Comparison of ENCODE assay signal across 17 cellular contexts in the genomic region with DNA sequence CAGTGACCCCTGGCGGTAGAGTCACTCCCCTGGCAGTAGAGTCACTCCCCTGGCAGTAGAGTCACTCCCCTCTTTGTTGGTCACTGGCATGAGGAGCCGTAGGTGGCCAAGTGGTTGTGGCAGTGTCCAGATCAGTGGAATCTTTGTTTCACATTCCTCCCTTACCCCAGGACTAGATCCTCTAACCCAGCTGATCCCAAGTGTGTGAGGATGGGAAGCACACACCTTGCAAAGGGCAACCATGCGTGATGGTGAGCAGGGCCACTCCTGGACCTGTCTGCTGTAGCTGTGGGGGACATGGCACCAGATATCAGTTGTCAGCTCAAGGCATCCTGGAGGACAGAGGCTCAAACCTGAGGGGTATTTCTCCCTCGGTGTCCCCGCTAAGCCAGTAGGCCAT. TPM values are rescaled to one million over a fixed set of nuclear protein-coding genes. Genes with fewer than 3 reads are reported as not detected.
DNase-seq lines count a peak whose midpoint lies in the region; ATAC-seq, FAIRE-seq and TF ChIP-seq lines count a peak whose summit lies in the region.
"Had no signal": no experiment of that assay in that cellular context is flagged by ENCODE, and none has a peak within 500 bp of the region (broad histone marks: within the 10 kb centered on the region; RNA-seq: fewer than 3 reads in every experiment).

No MANE protein-coding gene starts in this region.

- H3F3A ChIP-seq in neural progenitor cell (ENCODE audit: low read depth) = no peaks in the 10 kb centered on the region

- FAIRE-seq in H1 (lab: Jason Lieb, UNC) = no peak
- FAIRE-seq: GM12878, GM18507 had no signal

- H3K23ac ChIP-seq in H9 (ENCODE audit: insufficient read length, low read depth, low read length) = no peak overlapping the region
- no peak overlapping the region for H3K23ac ChIP-seq in H1 (ENCODE audit: insufficient read length)

- peak; percentile 34 for DNase-seq in H9
- DNase-seq in H1 (ENCODE audit: low read depth in 1 of 2, low spot score in 2 of 2) = no peak
- no peak for DNase-seq in neural progenitor cell (ENCODE audit: low spot score)
- DNase-seq in NOMO-1 treated with DMSO at 0.1 percent for 48 hours (lab: John Stamatoyannopoulos, UW; ENCODE audit: unreplicated experiment) = no peak
- no peak for DNase-seq in upper lobe of left lung
- no peak for DNase-seq in kidney tubule cell (ENCODE audit: low spot score)
- DNase-seq: ACHN; C1 segment of cervical spinal cord; Calu3; CD4-positive, alpha-beta T cell; DMS79; GOT3; HCEC 1CT; HFFc6 had no signal

- no peaks in the 10 kb centered on the region for H3K9me3 ChIP-seq in BLaER1 treated with 17β-estradiol and CSF1 and Interleukin-3, amounts not matched to agents 10 nM and 100 nM (replicated peaks in 1 of 11)
- H3K9me3 ChIP-seq in H9 (ENCODE audit: control insufficient read depth, low read depth, low read length) (no peaks in the 10 kb centered on the region), H1 (ENCODE audit: insufficient read depth in 2 of 2, low read depth in 1 of 2, low read length in 1 of 2) (no peaks in the 10 kb centered on the region), neural progenitor cell (ENCODE audit: low read depth) (no peaks in the 10 kb centered on the region), upper lobe of left lung (no peaks in the 10 kb centered on the region)

- TF ChIP-seq RAD21 in H1 (IDR thresholded peaks at IDR 0.05 in 1 of 2, conservative IDR thresholded peaks at IDR 0.05 in 1 of 2; ENCODE audit: low read depth in 2 of 2, low read length in 2 of 2) = peak in 1 of 2 experiments; percentile 24; a peak in 1 of 4 replicates

- peak overlapping the region in 7 of 11 experiments; percentile 5 to 76 (median 65); a peak in 10 of 22 replicates for H3K4me2 ChIP-seq in BLaER1 treated with 17β-estradiol and CSF1 and Interleukin-3, amounts not matched to agents 10 nM and 100 nM
- H3K4me2 ChIP-seq in H9 (ENCODE audit: insufficient read depth, insufficient read length, low read length) = no peak overlapping the region
- H3K4me2 ChIP-seq in H1 (ENCODE audit: insufficient read depth in 1 of 2, low read depth in 2 of 2, low read length in 2 of 2) = no peak overlapping the region
- H3K4me2 ChIP-seq in neural progenitor cell = no peak overlapping the region

- H2BK5ac ChIP-seq in H9 (ENCODE audit: insufficient read length, low read length) = no peak overlapping the region
- no peak overlapping the region for H2BK5ac ChIP-seq in H1 (ENCODE audit: low read depth, low read length)

- H2AK5ac ChIP-seq in H9 (ENCODE audit: insufficient read length, low read length) = no peak overlapping the region
- H2AK5ac ChIP-seq in H1 (ENCODE audit: low read depth, low read length) = no peak overlapping the region

- TF ChIP-seq EP300 in H1 (IDR thresholded peaks at IDR 0.05; ENCODE audit: borderline replicate concordance in 1 of 2, low read depth in 2 of 2, low read length in 2 of 2) = no peak
- no peak for TF ChIP-seq EP300 in upper lobe of left lung (IDR thresholded peaks at IDR 0.05)

- no peak overlapping the region for H3T11ph ChIP-seq in H9 (ENCODE audit: low read length)

- H2BK15ac ChIP-seq in H9 (ENCODE audit: low read depth, low read length) (no peak overlapping the region), H1 (ENCODE audit: low read length) (peak overlapping the region; percentile 18; the same call in 1 of the 2 replicates)

- H3K23me2 ChIP-seq in H9 (ENCODE audit: insufficient read length, low read depth, low read length, poor library complexity, severe bottlenecking) (no peaks in the 10 kb centered on the region), H1 (ENCODE audit: low read depth, low read length) (no peaks in the 10 kb centered on the region)

- H3K36me3 Mint-ChIP-seq in H9 (ENCODE audit: insufficient read depth in 1 of 3, low read depth in 3 of 3) (no peaks in the 10 kb centered on the region), neural progenitor cell (no peaks in the 10 kb centered on the region)

- H3K79me2 ChIP-seq in H9 (ENCODE audit: insufficient read depth, low read length) (no peaks in the 10 kb centered on the region), H1 (ENCODE audit: control insufficient read depth in 1 of 2, insufficient read depth in 2 of 2, low read length in 2 of 2) (no peaks in the 10 kb centered on the region), neural progenitor cell (ENCODE audit: low read depth) (no peaks in the 10 kb centered on the region)

- no peak overlapping the region for H3K9ac ChIP-seq in BLaER1 treated with 17β-estradiol and CSF1 and Interleukin-3, amounts not matched to agents 10 nM and 100 nM
- H3K9ac ChIP-seq in H9 (ENCODE audit: extremely low read depth, insufficient read length, low read length) = no peak overlapping the region
- no peak overlapping the region for H3K9ac ChIP-seq in H1 (replicated peaks in 1 of 4; ENCODE audit: extremely low read depth in 1 of 4, low read depth in 3 of 4, low read length in 3 of 4)
- no peak overlapping the region for H3K9ac ChIP-seq in neural progenitor cell

- H4K20me1 ChIP-seq in BLaER1 treated with 17β-estradiol and CSF1 and Interleukin-3, amounts not matched to agents 10 nM and 100 nM = no peaks in the 10 kb centered on the region
- H4K20me1 ChIP-seq in H9 (ENCODE audit: control insufficient read depth, insufficient read depth, insufficient read length) (no peaks in the 10 kb centered on the region), H1 (replicated peaks in 1 of 2; ENCODE audit: control insufficient read depth in 1 of 2, insufficient read depth in 2 of 2, low read length in 2 of 2) (no peaks in the 10 kb centered on the region), neural progenitor cell (ENCODE audit: low read depth) (no peaks in the 10 kb centered on the region)

- TF ChIP-seq CTCF in H9 (conservative IDR thresholded peaks at IDR 0.05) = peak; percentile 28; the same call in 2 of the 3 replicates
- peak in 2 of 3 experiments; percentile 14 to 35; a peak in 2 of 4 replicates for TF ChIP-seq CTCF in H1 (IDR thresholded peaks at IDR 0.05; ENCODE audit: control extremely low read depth in 1 of 3, insufficient read depth in 1 of 3, low read depth in 1 of 3, low read length in 3 of 3)
- TF ChIP-seq CTCF in neural progenitor cell (IDR thresholded peaks at IDR 0.05) = peak; percentile 5
- no peak for TF ChIP-seq CTCF in upper lobe of left lung (IDR thresholded peaks at IDR 0.05)

- no CpG with 5 or more reads among the region's 5 CpGs for WGBS in H9 (ENCODE audit: extremely low coverage, insufficient read length, low lambda C conversion rate)
- WGBS in H1 (ENCODE audit: extremely low coverage in 1 of 2, insufficient coverage in 1 of 2, insufficient read length in 1 of 2, insufficient replicate concordance in 2 of 2, low coverage in 1 of 2, low lambda C conversion rate in 2 of 2, missing lambda C conversion rate in 1 of 2), 2 experiments = 92% methylated on average over 5 of the region's 5 CpGs; no CpG with 5 or more reads in 1 of the 2 experiments
- WGBS in upper lobe of left lung, 2 donors = 94 to 96% methylated on average over 5 of the region's 5 CpGs

- H3K9me3 Mint-ChIP-seq in H9 (peaks cover 0 to 5% of the 10 kb centered on the region in 2 experiments; a peak in 1 of 5 replicates), neural progenitor cell (no peaks in the 10 kb centered on the region)
- H3K9me3 Mint-ChIP-seq: CD4-positive, alpha-beta T cell; HFFc6 had no signal

- H4K8ac ChIP-seq in H9 (replicated peaks; ENCODE audit: insufficient read length, low read depth, low read length) (no peak overlapping the region), H1 (ENCODE audit: extremely low read depth, insufficient read depth, low read length) (peak overlapping the region; percentile 1; the same call in 1 of the 2 replicates)

- H3K27ac Mint-ChIP-seq in H9 (no peak overlapping the region), neural progenitor cell (no peak overlapping the region)
- H3K27ac Mint-ChIP-seq: CD4-positive, alpha-beta T cell; HFFc6 had no signal

- H3K18ac ChIP-seq in H9 (ENCODE audit: insufficient read length, low read depth, low read length) (no peak overlapping the region), H1 (ENCODE audit: extremely low read depth, low read length) (no peak overlapping the region)

- H3K14ac ChIP-seq in H9 (ENCODE audit: insufficient read depth, low read length) (no peak overlapping the region; the same call in 1 of the 2 replicates), H1 (ENCODE audit: insufficient read length) (no peak overlapping the region)

- no peak overlapping the region for H2BK12ac ChIP-seq in H9 (ENCODE audit: insufficient read length, low read depth, low read length)
- peak overlapping the region; percentile 62; the same call in 1 of the 2 replicates for H2BK12ac ChIP-seq in H1 (ENCODE audit: low read depth, low read length)

- CTCF ChIA-PET in H1 (lab: Charles Lee; ENCODE audit: partially characterized antibody) = interaction anchor here (0.7 to 1.3 kb wide), 5 partner anchors 13 to 125 kb away, joined by 3 to 9 read pairs (median 4); no protein-coding TSS in a partner anchor

- H3K4ac ChIP-seq in H9 (ENCODE audit: low read depth, low read length) = no peak overlapping the region
- no peak overlapping the region for H3K4ac ChIP-seq in H1 (replicated peaks; ENCODE audit: insufficient read length, low read depth, low read length)

- H4K91ac ChIP-seq in H9 (ENCODE audit: insufficient read length, low read depth, low read length) = no peak overlapping the region
- H4K91ac ChIP-seq in H1 (replicated peaks; ENCODE audit: insufficient read length, low read length) = no peak overlapping the region

- no peaks in the 10 kb centered on the region for H3K36me3 ChIP-seq in BLaER1 treated with 17β-estradiol and CSF1 and Interleukin-3, amounts not matched to agents 10 nM and 100 nM
- H3K36me3 ChIP-seq in H1 (ENCODE audit: control insufficient read depth in 2 of 4, insufficient read depth in 4 of 4, low read length in 3 of 4) = no peaks in the 10 kb centered on the region
- no peaks in the 10 kb centered on the region for H3K36me3 ChIP-seq in neural progenitor cell
- no peaks in the 10 kb centered on the region for H3K36me3 ChIP-seq in upper lobe of left lung

- H3K4me3 ChIP-seq in BLaER1 treated with 17β-estradiol and CSF1 and Interleukin-3, amounts not matched to agents 10 nM and 100 nM = no peak overlapping the region
- H3K4me3 ChIP-seq in H1 (ENCODE audit: extremely low read depth in 1 of 4, insufficient read depth in 2 of 4, low read depth in 3 of 4, low read length in 4 of 4) (no peak overlapping the region), neural progenitor cell (no peak overlapping the region), upper lobe of left lung (no peak overlapping the region)
- H3K4me3 ChIP-seq: GM12878 had no signal

- H3K27me3 ChIP-seq in BLaER1 treated with 17β-estradiol and CSF1 and Interleukin-3, amounts not matched to agents 10 nM and 100 nM = no peaks in the 10 kb centered on the region
- no peaks in the 10 kb centered on the region for H3K27me3 ChIP-seq in H9 (ENCODE audit: insufficient read depth, low read length)
- no peaks in the 10 kb centered on the region for H3K27me3 ChIP-seq in H1 (replicated peaks in 1 of 4; ENCODE audit: control insufficient read depth in 3 of 4, extremely low read depth in 1 of 4, insufficient read depth in 3 of 4, low read length in 3 of 4)
- H3K27me3 ChIP-seq in neural progenitor cell = no peaks in the 10 kb centered on the region
- H3K27me3 ChIP-seq in upper lobe of left lung = no peaks in the 10 kb centered on the region

- H3K56ac ChIP-seq in H9 (ENCODE audit: insufficient read length, low read depth, low read length) = no peak overlapping the region
- H3K56ac ChIP-seq in H1 (replicated peaks; ENCODE audit: insufficient read length, low read depth, low read length) = no peak overlapping the region

- H3K4me3 Mint-ChIP-seq in H9 = no peak overlapping the region
- H3K4me3 Mint-ChIP-seq in neural progenitor cell = no peak overlapping the region
- H3K4me3 Mint-ChIP-seq: CD4-positive, alpha-beta T cell; HFFc6 had no signal

- H3K27ac ChIP-seq in BLaER1 treated with 17β-estradiol and CSF1 and Interleukin-3, amounts not matched to agents 10 nM and 100 nM = peak overlapping the region in 4 of 11 experiments; percentile 2 to 46 (median 34); a peak in 5 of 22 replicates
- H3K27ac ChIP-seq in H9 (ENCODE audit: insufficient read length, low read depth, low read length) (no peak overlapping the region), H1 (ENCODE audit: low read depth, low read length) (no peak overlapping the region), neural progenitor cell (no peak overlapping the region), upper lobe of left lung (no peak overlapping the region)

- H3K79me1 ChIP-seq in H9 (ENCODE audit: insufficient read depth, low read depth, low read length, poor library complexity, severe bottlenecking) (no peaks in the 10 kb centered on the region), H1 (ENCODE audit: low read depth, low read length) (no peaks in the 10 kb centered on the region; the same call in 1 of the 2 replicates)

- peaks cover 0 to 48% (median 34%) of the 10 kb centered on the region in 10 experiments; a peak in 15 of 20 replicates for H3K4me1 ChIP-seq in BLaER1 treated with 17β-estradiol and CSF1 and Interleukin-3, amounts not matched to agents 10 nM and 100 nM
- H3K4me1 ChIP-seq in H9 (ENCODE audit: insufficient read depth, low read length) = no peaks in the 10 kb centered on the region; the same call in 1 of the 2 replicates
- no peaks in the 10 kb centered on the region; a peak in 2 of 7 replicates for H3K4me1 ChIP-seq in H1 (replicated peaks in 1 of 4; ENCODE audit: control insufficient read depth in 3 of 4, insufficient read depth in 4 of 4, low read length in 3 of 4)
- no peaks in the 10 kb centered on the region for H3K4me1 ChIP-seq in neural progenitor cell
- H3K4me1 ChIP-seq in upper lobe of left lung = no peaks in the 10 kb centered on the region

- H2AFZ ChIP-seq in H9 (ENCODE audit: low read length) (no peak overlapping the region), H1 (ENCODE audit: low read length) (no peak overlapping the region), neural progenitor cell (replicated peaks) (peak overlapping the region; percentile 52)

- H2BK20ac ChIP-seq in H9 (ENCODE audit: low read depth, low read length, poor library complexity, severe bottlenecking) (no peak overlapping the region), H1 (ENCODE audit: low read length) (no peak overlapping the region)

- H2BK120ac ChIP-seq in H9 (ENCODE audit: low read depth, low read length, poor library complexity, severe bottlenecking) = no peak overlapping the region
- no peak overlapping the region for H2BK120ac ChIP-seq in H1 (replicated peaks; ENCODE audit: low read depth, low read length)

- H4K5ac ChIP-seq in H9 (ENCODE audit: insufficient read length, low read depth, low read length) = no peak overlapping the region
- H4K5ac ChIP-seq in H1 (ENCODE audit: insufficient read length, low read depth, low read length) = no peak overlapping the region

- peaks cover 0 to 8% of the 10 kb centered on the region in 2 experiments; a peak in 1 of 4 replicates for H3K4me1 Mint-ChIP-seq in H9
- H3K4me1 Mint-ChIP-seq in neural progenitor cell = no peaks in the 10 kb centered on the region

- TF ChIP-seq POLR2A in H1 (IDR thresholded peaks at IDR 0.05; ENCODE audit: control extremely low read depth in 1 of 2, low read depth in 2 of 2, low read length in 2 of 2) = no peak
- TF ChIP-seq POLR2A in upper lobe of left lung (IDR thresholded peaks at IDR 0.05) = no peak

- no peak for ATAC-seq in upper lobe of left lung (ENCODE audit: low FRiP score in 2 of 2)
- ATAC-seq: GM12878 had no signal

- POLR2A ChIA-PET in H1 (lab: Charles Lee; ENCODE audit: partially characterized antibody) = no interaction called here

- H3K27me3 Mint-ChIP-seq in H9 (ENCODE audit: low read depth) (no peaks in the 10 kb centered on the region), neural progenitor cell (ENCODE audit: insufficient read depth, low read depth) (peaks cover 2% of the 10 kb centered on the region)

RNA-seq across cellular contexts. Expression of a gene that starts 37.8 kb away (rescaled TPM):
- total RNA-seq in H9 (2021) (3.4 and 3.6 TPM in 2 replicates), neural progenitor cell (ENCODE audit: low replicate concordance) (0.58 and 2.4 TPM in 2 replicates), upper lobe of left lung (10 to 100 TPM in 2 of 6 donors, 1 to 10 TPM in 4; 3.5 to 14.5 (median 5.0) TPM)
- total RNA-seq in H1 (2021; fragmentation: NEBNext Ultra II Directional; extraction: Animal tissue kit (Norgen Biotek cat#: 25700)) = 3.4 and 3.7 TPM in 2 replicates
- polyA plus RNA-seq in H1 (2011; rRNA removed) = 3.4 and 4.5 TPM in 2 replicates
- 2.9 TPM for polyA plus RNA-seq in H1 (2011; cell fraction: cytosol; rRNA removed)
- 4.9 TPM for polyA plus RNA-seq in H1 (2011; cell fraction: nucleus; rRNA removed)
- polyA plus RNA-seq in H1 (2012, experiment 1 of 2) = 4.0 to 5.0 TPM (median 4.2 TPM) in 4 replicates
- polyA plus RNA-seq in H1 (2012, experiment 2 of 2) = 2.5 TPM
- polyA plus RNA-seq in H1 (2013, experiment 1 of 2) = 3.6 TPM
- 3.8 TPM for polyA plus RNA-seq in H1 (2013, experiment 2 of 2)
- polyA minus RNA-seq in H1 (2011; rRNA and poly(A)+ RNA removed) = 5.3 and 5.8 TPM in 2 replicates
- polyA minus RNA-seq in H1 (2011; cell fraction: cytosol; rRNA and poly(A)+ RNA removed) = 8.0 TPM
- polyA minus RNA-seq in H1 (2011; cell fraction: nucleus; rRNA and poly(A)+ RNA removed) = 8.9 TPM

Comparison
In these comparisons a context has a peak if more than half of its experiments do, and no peak if none do; other contexts are left out.
1. H3K4me2 ChIP-seq: peak in BLaER1 treated with 17β-estradiol and CSF1 and Interleukin-3, amounts not matched to agents 10 nM and 100 nM (7 of 11); none in H9 (single experiment), H1 (0 of 2) and neural progenitor cell (single experiment).
2. CTCF ChIP-seq: peak in H9 (single experiment), H1 (2 of 3) and neural progenitor cell (single experiment); none in upper lobe of left lung (0 of 6).